Comparison of ENCODE assay signal across 26 cellular contexts in the genomic region with DNA sequence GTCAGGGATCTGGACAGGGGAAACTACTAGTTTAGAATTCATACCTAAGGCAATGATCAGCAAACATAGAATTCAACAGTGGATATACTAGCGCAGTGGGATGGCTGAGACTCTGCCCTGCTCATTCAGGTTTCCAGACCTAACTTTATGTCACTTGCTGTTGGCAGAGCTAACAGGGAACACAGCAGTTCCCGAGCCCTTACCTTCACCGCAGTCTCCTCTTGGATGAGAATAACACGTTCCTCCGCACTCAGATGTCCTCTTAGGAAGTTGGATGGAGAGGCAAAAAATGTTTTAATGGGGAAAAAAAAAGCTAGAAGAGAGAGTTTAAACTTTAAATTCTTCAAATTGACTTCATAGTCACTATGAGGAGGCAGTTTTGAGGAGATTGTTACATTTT.
"Had no signal": no experiment of that assay in that cellular context is flagged by ENCODE, and none has a peak within 500 bp of the region (broad histone marks: within the 10 kb centered on the region; RNA-seq: fewer than 3 reads in every experiment).

No MANE protein-coding gene starts in this region.

- H3K27ac Mint-ChIP-seq: naive thymus-derived CD4-positive, alpha-beta T cell; nephron; stimulated activated naive CD8-positive, alpha-beta T cell treated with anti-CD3 and anti-CD28 coated beads, Interleukin-15, Interleukin-2, amounts not matched to agents 100 ng/mL and 50 ng/mL, for 24 hours had no signal

- H3K27me3 ChIP-seq: ovary, suprapubic skin, tibial artery, upper lobe of right lung had no signal

- H3K36me3 ChIP-seq: left ventricle myocardium inferior, ovary, prostate gland, suprapubic skin, thoracic aorta, tibial artery, upper lobe of right lung, uterus had no signal

- H3K4me1 ChIP-seq: left ventricle myocardium inferior, prostate gland, suprapubic skin, tibial artery, upper lobe of right lung, uterus had no signal

- H3K4me3 Mint-ChIP-seq: naive thymus-derived CD4-positive, alpha-beta T cell; nephron; stimulated activated naive CD8-positive, alpha-beta T cell treated with anti-CD3 and anti-CD28 coated beads, Interleukin-15, Interleukin-2, amounts not matched to agents 100 ng/mL and 50 ng/mL, for 24 hours had no signal

- ATAC-seq: mucosa of descending colon; naive thymus-derived CD4-positive, alpha-beta T cell; right cardiac atrium; sciatic nerve; upper lobe of right lung had no signal

- H3K27ac ChIP-seq: left ventricle myocardium inferior, ovary, prostate gland, skin epidermis, suprapubic skin, thoracic aorta, tibial artery, upper lobe of right lung, uterus had no signal

- H3K9me3 ChIP-seq: left ventricle myocardium inferior, mucosa of descending colon, ovary, prostate gland, suprapubic skin, thoracic aorta, tibial artery, upper lobe of right lung, uterus had no signal

- H3K4me3 ChIP-seq: left ventricle myocardium inferior, lung, mucosa of descending colon, ovary, prostate gland, skin epidermis, suprapubic skin, thoracic aorta, tibial artery, upper lobe of right lung, uterus had no signal

- DNase-seq: hypothalamus; islet precursor cell; left ventricle myocardium inferior; midbrain; mucosa of descending colon; naive thymus-derived CD4-positive, alpha-beta T cell; ovary; retina; right cardiac atrium; stimulated activated CD4-positive, alpha-beta T cell treated with anti-CD3 and anti-CD28 coated beads, Interleukin-12 subunit alpha, Interleukin-12 subunit beta, amount 100 ng/mL, for 4 hours; stimulated activated CD4-positive, alpha-beta T cell treated with anti-CD3 and anti-CD28 coated beads, Interleukin-15, amount 100 ng/mL, for 24 hours; stimulated activated CD4-positive, alpha-beta T cell treated with anti-CD3 and anti-CD28 coated beads, Interleukin-2, amount 100 ng/mL, for 24 hours; stimulated activated CD4-positive, alpha-beta T cell treated with anti-CD3 and anti-CD28 coated beads, Interleukin-4, amount 100 ng/mL, for 1 hour; stimulated activated naive CD4-positive, alpha-beta T cell; tibial artery; trophoblast cell; upper lobe of right lung; uterus had no signal

- H3K4me1 Mint-ChIP-seq: naive thymus-derived CD4-positive, alpha-beta T cell had no signal

- H3K9me3 Mint-ChIP-seq: naive thymus-derived CD4-positive, alpha-beta T cell; nephron; stimulated activated naive CD8-positive, alpha-beta T cell treated with anti-CD3 and anti-CD28 coated beads, Interleukin-15, Interleukin-2, amounts not matched to agents 100 ng/mL and 50 ng/mL, for 24 hours had no signal

- H3K36me3 Mint-ChIP-seq: naive thymus-derived CD4-positive, alpha-beta T cell had no signal
